12 cellular contexts compared by ENCODE assay signal in genomic region chr21:42080788-42081083, GRCh38. TPM values are rescaled to one million over a fixed set of nuclear protein-coding genes. Genes with fewer than 3 reads are reported as not detected.
DNase-seq lines count a peak whose midpoint lies in the region; ATAC-seq and TF ChIP-seq lines count a peak whose summit lies in the region.
"Had no signal": no experiment of that assay in that cellular context is flagged by ENCODE, and none has a peak within 500 bp of the region (broad histone marks: within the 10 kb centered on the region; RNA-seq: fewer than 3 reads in every experiment).

No MANE protein-coding gene starts in this region.

- ATAC-seq in HG03520 (IDR thresholded peaks at IDR 0.05; ENCODE audit: unreplicated experiment) (no peak), HG03378 (IDR thresholded peaks at IDR 0.05; ENCODE audit: unreplicated experiment) (no peak)
- ATAC-seq: right lobe of liver had no signal

- DNase-seq in HFF-Myc (ENCODE audit: extremely low read depth, low read depth) (peak; percentile 45), SIG-M5 treated with dmso at 0.1 percent for 504 hours (lab: John Stamatoyannopoulos, UW; ENCODE audit: unreplicated experiment) (peak; percentile 75), fibroblast of the aortic adventitia (ENCODE audit: low read depth) (peak; percentile 75), stromal cell of bone marrow (ENCODE audit: low read depth) (peak; percentile 63)
- DNase-seq in activated effector memory CD4-positive, alpha-beta T cell treated with Interleukin-2 at 50 U/mL for 16 hours, result no peak
- DNase-seq: activated CD4-positive, alpha-beta T cell treated with anti-CD3 and anti-CD28 coated beads, Interleukin-2, amount 50 U/mL, for 4 hours; NCI-H2171 treated with DMSO at 0.1 percent for 48 hours; right lobe of liver had no signal

- TF ChIP-seq CTCF in HFF-Myc (IDR thresholded peaks at IDR 0.05; ENCODE audit: low read depth, low read length, missing control alignments), result no peak
- TF ChIP-seq CTCF in fibroblast of the aortic adventitia (IDR thresholded peaks at IDR 0.05; ENCODE audit: insufficient read depth, low read length), result no peak

- H3K4me3 ChIP-seq in HFF-Myc (replicated peaks; ENCODE audit: low read depth, low read length) (no peak overlapping the region), fibroblast of the aortic adventitia (ENCODE audit: low read depth, low read length) (no peak overlapping the region)
- H3K4me3 ChIP-seq: ascending aorta, right lobe of liver had no signal

RNA-seq across cellular contexts. Expression of gene UMODL1, which starts 9.6 kb away (rescaled TPM):
- not detected in 2 replicates for total RNA-seq in fibroblast of the aortic adventitia (ENCODE audit: low replicate concordance)
- total RNA-seq: ascending aorta, lung microvascular endothelial cell had no signal
